30 cellular contexts compared by ENCODE assay signal in genomic region chr18:24403076-24403475, GRCh38. TPM values are rescaled to one million over a fixed set of nuclear protein-coding genes. Genes with fewer than 3 reads are reported as not detected.
"Had no signal": no experiment of that assay in that cellular context is flagged by ENCODE, and none has a peak within 500 bp of the region (broad histone marks: within the 10 kb centered on the region; RNA-seq: fewer than 3 reads in every experiment).

No MANE protein-coding gene starts in this region.

- H3K36me3 ChIP-seq: adrenal gland, ascending aorta, brain microvascular endothelial cell, breast epithelium, cardiac muscle cell had no signal

- DNase-seq: activated effector memory CD4-positive, alpha-beta T cell treated with anti-CD3 and anti-CD28 coated beads, Interleukin-2, amount 50 U/mL, for 16 hours; activated effector memory CD4-positive, alpha-beta T cell treated with Interleukin-2 at 50 U/mL for 16 hours; activated gamma-delta T cell; activated gamma-delta T cell treated with Interleukin-2 at 50 U/mL for 16 hours; activated naive CD4-positive, alpha-beta T cell; activated naive CD4-positive, alpha-beta T cell treated with anti-CD3 and anti-CD28 coated beads, Interleukin-2, amount 10 ng/mL, durations not matched to agents 7 days and 5 days; activated naive CD4-positive, alpha-beta T cell treated with anti-CD3 and anti-CD28 coated beads, Interleukin-2, amount 50 U/mL, for 16 hours; activated naive CD4-positive, alpha-beta T cell treated with Interleukin-2 at 50 U/mL for 16 hours; activated naive CD8-positive, alpha-beta T cell treated with anti-CD3 and anti-CD28 coated beads for 36 hours; activated naive CD8-positive, alpha-beta T cell treated with anti-CD3 and anti-CD28 coated beads, Interleukin-2, amount 10 ng/mL, durations not matched to agents 7 days and 5 days; activated T-cell treated with anti-CD3 and anti-CD28 coated beads, Interleukin-2, amount 50 U/mL, for 1 hour; activated T-cell treated with anti-CD3 and anti-CD28 coated beads, Interleukin-2, amount 50 U/mL, for 24 hours; activated T-cell treated with anti-CD3 and anti-CD28 coated beads, Interleukin-2, amount 50 U/mL, for 4 hours; adrenal gland; amniotic stem cell; aorta; brain microvascular endothelial cell; caudate nucleus; central memory CD4-positive, alpha-beta T cell; cerebellar nuclear complex had no signal

- H3K4me1 ChIP-seq: ascending aorta, breast epithelium had no signal

- H3K27ac ChIP-seq: adrenal gland, ascending aorta, body of pancreas, brain microvascular endothelial cell, breast epithelium, cardiac muscle cell had no signal

- H3K4me3 ChIP-seq: adrenal gland, ascending aorta, body of pancreas, breast epithelium, cardiac muscle cell had no signal

- ATAC-seq: activated naive CD4-positive, alpha-beta T cell treated with anti-CD3 and anti-CD28 coated beads, Interleukin-2, amount 50 U/mL, for 72 hours; activated naive CD8-positive, alpha-beta T cell treated with anti-CD3 and anti-CD28 coated beads, Interleukin-2, amount 50 U/mL, for 24 hours; activated T-cell treated with anti-CD3 and anti-CD28 coated beads, Interleukin-2, amount 50 U/mL, for 4 hours; activated T-cell treated with anti-CD3 and anti-CD28 coated beads, Interleukin-2, amount 50 U/mL, for 72 hours; activated T-helper 17 cell treated with anti-CD3 and anti-CD28 coated beads, Interleukin-2, amount 50 U/mL, for 72 hours; body of pancreas had no signal

- H3K9me3 ChIP-seq: adrenal gland, ascending aorta, body of pancreas, breast epithelium had no signal

- H3K27me3 ChIP-seq: adrenal gland, ascending aorta, body of pancreas, brain microvascular endothelial cell, breast epithelium, cardiac muscle cell had no signal

RNA-seq across cellular contexts. Expression of gene HRH4, which starts 57.4 kb away (rescaled TPM):
- total RNA-seq: activated naive CD4-positive, alpha-beta T cell treated with anti-CD3 and anti-CD28 coated beads for 36 hours; activated naive CD4-positive, alpha-beta T cell treated with anti-CD3 and anti-CD28 coated beads, Interleukin-2, amount 50 U/mL, for 72 hours; activated naive CD8-positive, alpha-beta T cell treated with anti-CD3 and anti-CD28 coated beads for 36 hours; ascending aorta; body of pancreas; chondrocyte had no signal
- polyA plus RNA-seq: cardiac muscle cell had no signal
